In the genomic region with DNA sequence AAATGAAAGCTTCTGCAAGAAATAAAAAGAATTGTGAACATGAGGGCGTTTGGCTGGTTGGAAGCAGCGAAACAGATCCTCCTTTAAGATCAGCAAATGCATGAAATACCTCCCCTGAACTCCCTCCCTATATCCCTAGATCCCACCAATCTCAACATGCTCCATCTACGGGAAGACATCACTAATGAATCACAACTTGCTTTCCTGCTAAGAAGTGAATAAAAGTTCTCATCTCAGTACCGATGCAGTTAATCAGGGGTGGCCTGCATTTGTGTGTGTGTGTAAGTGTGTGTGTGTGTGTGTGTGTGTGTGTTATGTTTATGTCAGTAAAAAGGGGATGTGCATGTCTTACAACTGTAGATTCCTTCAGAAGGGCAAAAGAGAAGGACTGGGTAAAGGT, we compare ENCODE assay signal across 18 cellular contexts.
"Had no signal": no experiment of that assay in that cellular context is flagged by ENCODE, and none has a peak within 500 bp of the region (broad histone marks: within the 10 kb centered on the region; RNA-seq: fewer than 3 reads in every experiment).

No MANE protein-coding gene starts in this region.

- H3K36me3 ChIP-seq: MG63 had no signal

- H3K9ac ChIP-seq: KMS-11 had no signal

- H3K4me2 ChIP-seq: KMS-11 had no signal

- H3K27ac ChIP-seq: KMS-11 had no signal

- DNase-seq: Karpas-422, Kasumi-1, KG1, MG63, MV-4-11, NCI-H1048, NCI-H1436, NCI-H1436 treated with DMSO at 0.1 percent for 48 hours, NCI-H146, NCI-H1694, NCI-H1694 treated with DMSO at 0.1 percent for 48 hours, NCI-H1930, NCI-H2107, NCI-H2171, NCI-H2171 treated with DMSO at 0.1 percent for 48 hours, NCI-H2227 treated with DMSO at 0.1 percent for 48 hours, NCI-H226 had no signal

- H3K27me3 ChIP-seq: MG63 had no signal

- H3K4me3 ChIP-seq: MG63 had no signal

- H3K9me3 ChIP-seq: MG63 had no signal
